ENCODE assay signal across 27 cellular contexts in genomic region chr15:88788036-88788435, GRCh38. TPM values are rescaled to one million over a fixed set of nuclear protein-coding genes. Genes with fewer than 3 reads are reported as not detected.
DNase-seq lines count a peak whose midpoint lies in the region; ATAC-seq and TF ChIP-seq lines count a peak whose summit lies in the region.
"Had no signal": no experiment of that assay in that cellular context is flagged by ENCODE, and none has a peak within 500 bp of the region (broad histone marks: within the 10 kb centered on the region; RNA-seq: fewer than 3 reads in every experiment).

No MANE protein-coding gene starts in this region.

- no peak for TF ChIP-seq CTCF in H9 (conservative IDR thresholded peaks at IDR 0.05)
- no peak for TF ChIP-seq CTCF in RWPE2 (IDR thresholded peaks at IDR 0.05; ENCODE audit: poor library complexity, severe bottlenecking)
- no peak for TF ChIP-seq CTCF in coronary artery (IDR thresholded peaks at IDR 0.05)
- no peak for TF ChIP-seq CTCF in GM20000 (IDR thresholded peaks at IDR 0.05; ENCODE audit: extremely low read depth, missing control alignments)
- TF ChIP-seq CTCF in endothelial cell (IDR thresholded peaks at IDR 0.05; ENCODE audit: unreplicated experiment): no peak

- DNase-seq in H9 (no peak), RWPE2 (ENCODE audit: low spot score) (peak; percentile 40), coronary artery (ENCODE audit: low spot score) (peak; percentile 43), ureter (ENCODE audit: low spot score) (peak; percentile 17), NCI-H1436 (lab: John Stamatoyannopoulos, UW) (no peak), GM20000 (ENCODE audit: low spot score) (no peak), endothelial cell (ENCODE audit: low spot score) (no peak)
- DNase-seq: 8988T; ACHN; BE2C; CD4-positive, alpha-beta memory T cell; CD4-positive, CD25-positive, alpha-beta regulatory T cell; CD8-positive, alpha-beta memory T cell; COR-L47; DMS 273 treated with DMSO at 0.1 percent for 48 hours; DMS153; DMS53; DMS79; DND-41; EL; GDM1 had no signal

- no peak overlapping the region for H2BK120ac ChIP-seq in H9 (ENCODE audit: low read depth, low read length, poor library complexity, severe bottlenecking)

- H3K36me3 ChIP-seq in RWPE2 (ENCODE audit: low read depth): no peaks in the 10 kb centered on the region
- H3K36me3 ChIP-seq: BE2C, BLaER1 had no signal

- H3K4ac ChIP-seq in H9 (ENCODE audit: low read depth, low read length): no peak overlapping the region

- no peak overlapping the region for H4K5ac ChIP-seq in H9 (ENCODE audit: insufficient read length, low read depth, low read length)

- H3K4me2 ChIP-seq in H9 (ENCODE audit: insufficient read depth, insufficient read length, low read length): no peak overlapping the region
- H3K4me2 ChIP-seq: BLaER1 had no signal

- no peak overlapping the region for H3K56ac ChIP-seq in H9 (ENCODE audit: insufficient read length, low read depth, low read length)

- no peaks in the 10 kb centered on the region for H3K79me2 ChIP-seq in H9 (ENCODE audit: insufficient read depth, low read length)

- peaks cover 9 to 14% of the 10 kb centered on the region in 2 experiments for H3K4me1 Mint-ChIP-seq in H9
- H3K4me1 Mint-ChIP-seq in endothelial cell (ENCODE audit: unreplicated experiment): no peaks in the 10 kb centered on the region
- H3K4me1 Mint-ChIP-seq: CD14-positive monocyte; CD4-positive, alpha-beta memory T cell; CD8-positive, alpha-beta memory T cell had no signal

- H3K27me3 ChIP-seq in H9 (ENCODE audit: insufficient read depth, low read length) (no peaks in the 10 kb centered on the region), RWPE2 (ENCODE audit: insufficient read depth, poor library complexity, severe bottlenecking) (no peaks in the 10 kb centered on the region)
- H3K27me3 ChIP-seq: BLaER1 had no signal

- H2BK20ac ChIP-seq in H9 (ENCODE audit: low read depth, low read length, poor library complexity, severe bottlenecking): no peak overlapping the region

- no peak overlapping the region for H3K23ac ChIP-seq in H9 (ENCODE audit: insufficient read length, low read depth, low read length)

- H4K8ac ChIP-seq in H9 (replicated peaks; ENCODE audit: insufficient read length, low read depth, low read length): no peak overlapping the region

- H3K36me3 Mint-ChIP-seq in H9 (ENCODE audit: insufficient read depth in 1 of 3, low read depth in 3 of 3) (no peaks in the 10 kb centered on the region), endothelial cell (ENCODE audit: low read depth, unreplicated experiment) (peaks cover 3% of the 10 kb centered on the region)
- H3K36me3 Mint-ChIP-seq: CD14-positive monocyte; CD4-positive, alpha-beta memory T cell; CD8-positive, alpha-beta memory T cell had no signal

- no peak for ATAC-seq in RWPE2 (ENCODE audit: low read depth)
- ATAC-seq: GM12878 had no signal

- WGBS in H9 (ENCODE audit: extremely low coverage, insufficient read length, low lambda C conversion rate): no CpG with 5 or more reads among the region's 3 CpGs

- H3K9me3 Mint-ChIP-seq in H9 (no peaks in the 10 kb centered on the region; a peak in 1 of 5 replicates), endothelial cell (ENCODE audit: unreplicated experiment) (no peaks in the 10 kb centered on the region)

- no peak overlapping the region for H4K91ac ChIP-seq in H9 (ENCODE audit: insufficient read length, low read depth, low read length)

- H3T11ph ChIP-seq in H9 (ENCODE audit: low read length): no peak overlapping the region

- H3K9me3 ChIP-seq in H9 (ENCODE audit: control insufficient read depth, low read depth, low read length) (no peaks in the 10 kb centered on the region), RWPE2 (ENCODE audit: severe bottlenecking) (no peaks in the 10 kb centered on the region)
- H3K9me3 ChIP-seq: BE2C, BLaER1 had no signal

- no peak overlapping the region for H2BK12ac ChIP-seq in H9 (ENCODE audit: insufficient read length, low read depth, low read length)

- H3K4me3 Mint-ChIP-seq in H9: no peak overlapping the region
- no peak overlapping the region for H3K4me3 Mint-ChIP-seq in endothelial cell (ENCODE audit: unreplicated experiment)
- H3K4me3 Mint-ChIP-seq: CD14-positive monocyte; CD4-positive, alpha-beta memory T cell; CD4-positive, CD25-positive, alpha-beta regulatory T cell; CD8-positive, alpha-beta memory T cell had no signal

- H3K23me2 ChIP-seq in H9 (ENCODE audit: insufficient read length, low read depth, low read length, poor library complexity, severe bottlenecking): no peaks in the 10 kb centered on the region

- no peak overlapping the region for H3K4me3 ChIP-seq in RWPE2 (ENCODE audit: severe bottlenecking)
- no peak overlapping the region for H3K4me3 ChIP-seq in coronary artery
- H3K4me3 ChIP-seq: BLaER1, GM12878 had no signal

- H3K27ac ChIP-seq in H9 (ENCODE audit: insufficient read length, low read depth, low read length): no peak overlapping the region
- H3K27ac ChIP-seq in RWPE2 (ENCODE audit: poor library complexity, severe bottlenecking): no peak overlapping the region
- H3K27ac ChIP-seq in coronary artery: no peak overlapping the region
- H3K27ac ChIP-seq: BLaER1 had no signal

- H3K79me1 ChIP-seq in H9 (ENCODE audit: insufficient read depth, low read depth, low read length, poor library complexity, severe bottlenecking): no peaks in the 10 kb centered on the region

- no peak overlapping the region for H2BK15ac ChIP-seq in H9 (ENCODE audit: low read depth, low read length)

- no peak overlapping the region for H2BK5ac ChIP-seq in H9 (ENCODE audit: insufficient read length, low read length)

- H4K20me1 ChIP-seq in H9 (ENCODE audit: control insufficient read depth, insufficient read depth, insufficient read length): no peaks in the 10 kb centered on the region
- H4K20me1 ChIP-seq: BLaER1 had no signal

- H3K27ac Mint-ChIP-seq in H9 (no peak overlapping the region), endothelial cell (ENCODE audit: unreplicated experiment) (no peak overlapping the region)
- H3K27ac Mint-ChIP-seq: CD14-positive monocyte; CD4-positive, alpha-beta memory T cell; CD4-positive, CD25-positive, alpha-beta regulatory T cell; CD8-positive, alpha-beta memory T cell had no signal

- no peak overlapping the region for H2AFZ ChIP-seq in H9 (ENCODE audit: low read length)

- no peak overlapping the region for H3K9ac ChIP-seq in H9 (ENCODE audit: extremely low read depth, insufficient read length, low read length)
- H3K9ac ChIP-seq: BLaER1 had no signal

- H3K27me3 Mint-ChIP-seq in H9 (ENCODE audit: low read depth) (peaks cover 41% of the 10 kb centered on the region), endothelial cell (ENCODE audit: unreplicated experiment) (peaks cover 5% of the 10 kb centered on the region)

- 0 out of 2 replicates have a peak overlapping the region, but pooled peaks have one; percentile 39 for H3K14ac ChIP-seq in H9 (ENCODE audit: insufficient read depth, low read length)

- no peak overlapping the region for H3K18ac ChIP-seq in H9 (ENCODE audit: insufficient read length, low read depth, low read length)

- H3K4me1 ChIP-seq in H9 (ENCODE audit: insufficient read depth, low read length): peaks cover 3% of the 10 kb centered on the region; the same call in 1 of the 2 replicates
- H3K4me1 ChIP-seq in RWPE2 (ENCODE audit: insufficient read depth, poor library complexity, severe bottlenecking): peaks cover 22% of the 10 kb centered on the region
- H3K4me1 ChIP-seq: BE2C, BLaER1 had no signal

- no peak overlapping the region for H2AK5ac ChIP-seq in H9 (ENCODE audit: insufficient read length, low read length)

RNA-seq across cellular contexts. Expression of gene ACAN, which starts 15.2 kb away (rescaled TPM):
- total RNA-seq in H9 (2021) (0.50 and 0.53 TPM in 2 replicates), ureter (1.6 TPM), endothelial cell (ENCODE audit: unreplicated experiment) (0.03 TPM)
- total RNA-seq: A673; CD4-positive, alpha-beta memory T cell; CD4-positive, CD25-positive, alpha-beta regulatory T cell; CD8-positive, alpha-beta memory T cell; Daoy; G401; GM12878 had no signal

Comparison
In these comparisons a context has a peak if more than half of its experiments do, and no peak if none do; other contexts are left out.
1. DNase-seq: peak in RWPE2 (single experiment), coronary artery (single experiment) and ureter (single experiment); none in H9 (single experiment), NCI-H1436 (single experiment), GM20000 (single experiment) and endothelial cell (single experiment).